In genomic region chr6:16487953-16488674, GRCh38 we compare ENCODE assay signal across 22 cellular contexts.
DNase-seq lines count a peak whose midpoint lies in the region; ATAC-seq, FAIRE-seq and TF ChIP-seq lines count a peak whose summit lies in the region.
"Had no signal": no experiment of that assay in that cellular context is flagged by ENCODE, and none has a peak within 500 bp of the region (broad histone marks: within the 10 kb centered on the region; RNA-seq: fewer than 3 reads in every experiment).

No MANE protein-coding gene starts in this region.

- H2AFZ ChIP-seq in keratinocyte (ENCODE audit: control insufficient read depth, low read length): no peak overlapping the region

- no peak for TF ChIP-seq CTCF in DOHH2 (IDR thresholded peaks at IDR 0.05; ENCODE audit: low read depth, low read length, poor library complexity, severe bottlenecking)
- TF ChIP-seq CTCF in keratinocyte (optimal IDR thresholded peaks at IDR 0.05 in 1 of 3, IDR thresholded peaks at IDR 0.05 in 1 of 3, conservative IDR thresholded peaks at IDR 0.05 in 1 of 3; ENCODE audit: extremely low read depth in 1 of 3, insufficient read depth in 2 of 3, low read length in 3 of 3): no peak
- no peak for TF ChIP-seq CTCF in sigmoid colon (IDR thresholded peaks at IDR 0.05)

- peak overlapping the region; percentile 83 to 93 (median 85) for H3K4me3 Mint-ChIP-seq in CD4-positive, CD25-positive, alpha-beta regulatory T cell
- H3K4me3 Mint-ChIP-seq in activated T-helper 17 cell treated with anti-CD3 and anti-CD28 coated beads, Interleukin-2, amount 50 U/mL, for 72 hours: peak overlapping the region; percentile 79

- H3K27me3 ChIP-seq in CD4-positive, CD25-positive, alpha-beta regulatory T cell (ENCODE audit: control insufficient read depth, insufficient read depth, low read length): no peaks in the 10 kb centered on the region
- no peaks in the 10 kb centered on the region for H3K27me3 ChIP-seq in DOHH2 (ENCODE audit: control insufficient read depth, low read length)
- H3K27me3 ChIP-seq in keratinocyte (ENCODE audit: control insufficient read depth, extremely low read depth, insufficient read depth, low read length): no peaks in the 10 kb centered on the region
- no peaks in the 10 kb centered on the region for H3K27me3 ChIP-seq in sigmoid colon
- H3K27me3 ChIP-seq: ascending aorta, gastrocnemius medialis, tibial nerve had no signal

- H3K27ac ChIP-seq in CD4-positive, CD25-positive, alpha-beta regulatory T cell (ENCODE audit: insufficient read depth, low read length, poor library complexity, severe bottlenecking): peak overlapping the region; percentile 95
- H3K27ac ChIP-seq in DOHH2 (ENCODE audit: low read depth, low read length): peak overlapping the region; percentile 22
- no peak overlapping the region for H3K27ac ChIP-seq in keratinocyte (ENCODE audit: control insufficient read depth, insufficient read depth, low read length)
- H3K27ac ChIP-seq in sigmoid colon: no peak overlapping the region
- H3K27ac ChIP-seq: ascending aorta, gastrocnemius medialis, tibial nerve had no signal

- H3K9ac ChIP-seq in keratinocyte (ENCODE audit: control insufficient read depth, extremely low read depth, insufficient read depth, low read length): no peak overlapping the region

- H3K79me2 ChIP-seq in DOHH2 (ENCODE audit: control insufficient read depth, low read length) (peaks cover 14% of the 10 kb centered on the region; the same call in 1 of the 2 replicates), keratinocyte (ENCODE audit: control insufficient read depth, insufficient read depth, low read length) (no peaks in the 10 kb centered on the region)

- intact Hi-C loops in sigmoid colon (cut with DNase I): no loop called here

- H4K20me1 ChIP-seq in DOHH2 (ENCODE audit: control insufficient read depth, insufficient read depth, low read depth, low read length) (no peaks in the 10 kb centered on the region), keratinocyte (ENCODE audit: control insufficient read depth, extremely low read depth, insufficient read depth, low read length) (peaks cover 3% of the 10 kb centered on the region)

- peaks cover 67% of the 10 kb centered on the region for H3K4me1 ChIP-seq in CD4-positive, CD25-positive, alpha-beta regulatory T cell (ENCODE audit: control insufficient read depth, insufficient read depth, low read length, poor library complexity, severe bottlenecking)
- H3K4me1 ChIP-seq in DOHH2 (ENCODE audit: control insufficient read depth, low read length) (peaks cover 65% of the 10 kb centered on the region), keratinocyte (ENCODE audit: control insufficient read depth, extremely low read depth, insufficient read depth, low read length) (peaks cover 3% of the 10 kb centered on the region), sigmoid colon (no peaks in the 10 kb centered on the region)
- H3K4me1 ChIP-seq: ascending aorta, HAP-1, tibial nerve had no signal

- DNase-seq in CD4-positive, CD25-positive, alpha-beta regulatory T cell: peak in 2 of 3 donors; percentile 60 to 88
- DNase-seq in keratinocyte (ENCODE audit: low read depth, low spot score) (no peak), hippocampal formation (lab: John Stamatoyannopoulos, UW) (no peak), NCI-H1694 (lab: John Stamatoyannopoulos, UW) (no peak), sigmoid colon (no peak), HT-29 (ENCODE audit: low spot score) (no peak)
- DNase-seq: GF-D8, left ventricle myocardium superior, NCI-H1092, NCI-H2107, NCI-H526 treated with DMSO at 0.1 percent for 48 hours, SIG-M5 had no signal

- H3K4me1 Mint-ChIP-seq in CD4-positive, CD25-positive, alpha-beta regulatory T cell: peaks cover 31 to 84% (median 72%) of the 10 kb centered on the region in 4 donors
- H3K4me1 Mint-ChIP-seq in activated T-helper 17 cell treated with anti-CD3 and anti-CD28 coated beads, Interleukin-2, amount 50 U/mL, for 72 hours: peaks cover 80% of the 10 kb centered on the region

- H3K9me2 ChIP-seq in DOHH2 (replicated peaks; ENCODE audit: control insufficient read depth, low read length): no peaks in the 10 kb centered on the region

- H3K9me1 ChIP-seq in keratinocyte (ENCODE audit: control insufficient read depth, extremely low read depth, insufficient read depth, low read length): no peaks in the 10 kb centered on the region

- H3K27ac Mint-ChIP-seq in CD4-positive, CD25-positive, alpha-beta regulatory T cell: peak overlapping the region; percentile 78 to 97 (median 97)
- peak overlapping the region; percentile 94 for H3K27ac Mint-ChIP-seq in activated T-helper 17 cell treated with anti-CD3 and anti-CD28 coated beads, Interleukin-2, amount 50 U/mL, for 72 hours

- WGBS in sigmoid colon, 2 donors: 84 to 91% methylated on average over 6 of the region's 6 CpGs

- H3K4me3 ChIP-seq in CD4-positive, CD25-positive, alpha-beta regulatory T cell (ENCODE audit: low read depth, low read length): peak overlapping the region; percentile 85
- peak overlapping the region; percentile 49 for H3K4me3 ChIP-seq in DOHH2 (ENCODE audit: low read length)
- no peak overlapping the region for H3K4me3 ChIP-seq in keratinocyte (ENCODE audit: control insufficient read depth in 2 of 3, extremely low read depth in 1 of 3, insufficient read depth in 2 of 3, low read depth in 1 of 3, low read length in 3 of 3)
- H3K4me3 ChIP-seq in sigmoid colon: no peak overlapping the region
- H3K4me3 ChIP-seq: ascending aorta, gastrocnemius medialis, HAP-1, smooth muscle cell, tibial nerve had no signal

- ATAC-seq in CD4-positive, CD25-positive, alpha-beta regulatory T cell (ENCODE audit: low read depth in 2 of 2): peak; percentile 81 to 82
- ATAC-seq in activated T-helper 17 cell treated with anti-CD3 and anti-CD28 coated beads, Interleukin-2, amount 50 U/mL, for 72 hours (replicated peaks): peak; percentile 65

- H3K9me3 ChIP-seq in CD4-positive, CD25-positive, alpha-beta regulatory T cell (ENCODE audit: control insufficient read depth in 2 of 2, low read length in 2 of 2): no peaks in the 10 kb centered on the region
- no peaks in the 10 kb centered on the region for H3K9me3 ChIP-seq in DOHH2 (ENCODE audit: control insufficient read depth, insufficient read depth, low read length)
- peaks cover under 1% of the 10 kb centered on the region for H3K9me3 ChIP-seq in keratinocyte (ENCODE audit: control insufficient read depth, low read depth, low read length)
- no peaks in the 10 kb centered on the region for H3K9me3 ChIP-seq in sigmoid colon
- H3K9me3 ChIP-seq: ascending aorta, gastrocnemius medialis, HAP-1 had no signal

- no peaks in the 10 kb centered on the region for H3K27me3 Mint-ChIP-seq in CD4-positive, CD25-positive, alpha-beta regulatory T cell
- no peaks in the 10 kb centered on the region for H3K27me3 Mint-ChIP-seq in activated T-helper 17 cell treated with anti-CD3 and anti-CD28 coated beads, Interleukin-2, amount 50 U/mL, for 72 hours

- dilution Hi-C loops in keratinocyte (cut with MboI; ENCODE audit: extremely low pct_ligation_motif_present, low sequenced_read_pairs): no loop called here

- no peaks in the 10 kb centered on the region for H3K9me3 Mint-ChIP-seq in CD4-positive, CD25-positive, alpha-beta regulatory T cell
- no peaks in the 10 kb centered on the region for H3K9me3 Mint-ChIP-seq in activated T-helper 17 cell treated with anti-CD3 and anti-CD28 coated beads, Interleukin-2, amount 50 U/mL, for 72 hours

- peaks cover 12% of the 10 kb centered on the region for H3K36me3 Mint-ChIP-seq in CD4-positive, CD25-positive, alpha-beta regulatory T cell
- H3K36me3 Mint-ChIP-seq in activated T-helper 17 cell treated with anti-CD3 and anti-CD28 coated beads, Interleukin-2, amount 50 U/mL, for 72 hours (ENCODE audit: low read depth): peaks cover 36% of the 10 kb centered on the region

- no peak for TF ChIP-seq EP300 in sigmoid colon (IDR thresholded peaks at IDR 0.05)

- peak; percentile 44 for FAIRE-seq in keratinocyte (lab: Jason Lieb, UNC)
- FAIRE-seq: colon, D721Med, endothelial cell of umbilical vein had no signal

- H3K4me2 ChIP-seq in DOHH2 (ENCODE audit: low read length) (peak overlapping the region; percentile 62), keratinocyte (ENCODE audit: control insufficient read depth, extremely low read depth, insufficient read depth, low read depth, low read length) (no peak overlapping the region)
- H3K4me2 ChIP-seq: smooth muscle cell had no signal

- no peaks in the 10 kb centered on the region for H3K36me3 ChIP-seq in CD4-positive, CD25-positive, alpha-beta regulatory T cell (ENCODE audit: control insufficient read depth, insufficient read depth, low read length)
- H3K36me3 ChIP-seq in DOHH2 (ENCODE audit: control insufficient read depth, low read length) (peaks cover 11% of the 10 kb centered on the region; the same call in 1 of the 2 replicates), keratinocyte (ENCODE audit: control insufficient read depth in 2 of 2, extremely low read depth in 1 of 2, insufficient read depth in 2 of 2, low read length in 2 of 2) (no peaks in the 10 kb centered on the region), sigmoid colon (peaks cover 0 to 23% (median under 1%) of the 10 kb centered on the region in 4 donors)
- H3K36me3 ChIP-seq: HAP-1 had no signal

- H3F3A ChIP-seq in DOHH2 (ENCODE audit: control insufficient read depth, insufficient read depth): no peaks in the 10 kb centered on the region; the same call in 1 of the 2 replicates

- no peak for TF ChIP-seq POLR2A in sigmoid colon (IDR thresholded peaks at IDR 0.05)

Comparison
In these comparisons a context has a peak if more than half of its experiments do, and no peak if none do; other contexts are left out.
1. DNase-seq: peak in CD4-positive, CD25-positive, alpha-beta regulatory T cell (2 of 3); none in keratinocyte (single experiment), hippocampal formation (0 of 2), NCI-H1694 (single experiment), sigmoid colon (single experiment) and HT-29 (single experiment).
2. H3K27ac ChIP-seq: peak in CD4-positive, CD25-positive, alpha-beta regulatory T cell (single experiment) and DOHH2 (single experiment); none in keratinocyte (single experiment) and sigmoid colon (0 of 4).
3. H3K4me3 ChIP-seq: peak in CD4-positive, CD25-positive, alpha-beta regulatory T cell (single experiment) and DOHH2 (single experiment); none in keratinocyte (0 of 3) and sigmoid colon (0 of 4).